ENCODE assay signal across 8 cellular contexts in genomic region chr1:203744008-203744972, GRCh38.
DNase-seq lines count a peak whose midpoint lies in the region; ATAC-seq, FAIRE-seq and TF ChIP-seq lines count a peak whose summit lies in the region.

No MANE protein-coding gene starts in this region.

- DNase-seq in GM10266 (ENCODE audit: extremely low spot score) (peak; percentile 15), NCI-H226 (peak; percentile 17), cardiac fibroblast (ENCODE audit: low read depth in 2 of 2) (peak; percentile 17 to 79), medulla oblongata (ENCODE audit: extremely low spot score) (peak; percentile 81), D721Med (ENCODE audit: insufficient read length, low spot score) (no peak)
- no peak for DNase-seq in stimulated activated CD4-positive, alpha-beta T cell treated with anti-CD3 and anti-CD28 coated beads, Interleukin-4, amount 100 ng/mL, for 1 hour

- FAIRE-seq in D721Med (lab: Jason Lieb, UNC) = no peak

- no peak for TF ChIP-seq CTCF in GM10266 (IDR thresholded peaks at IDR 0.05; ENCODE audit: control insufficient read depth, insufficient read depth, low read depth, missing control alignments)
- no peak for TF ChIP-seq CTCF in cardiac fibroblast (IDR thresholded peaks at IDR 0.05; ENCODE audit: low read depth, low read length)
- TF ChIP-seq CTCF in D721Med (IDR thresholded peaks at IDR 0.05; ENCODE audit: insufficient read depth, missing control alignments) = no peak

- no peak for ATAC-seq in GM21528 (IDR thresholded peaks at IDR 0.05; ENCODE audit: low FRiP score, unreplicated experiment)
- ATAC-seq in HG02763 (IDR thresholded peaks at IDR 0.05; ENCODE audit: unreplicated experiment) = no peak

- H3K4me3 ChIP-seq in cardiac fibroblast (replicated peaks in 1 of 2; ENCODE audit: low read depth in 2 of 2, low read length in 2 of 2) = no peak overlapping the region

Comparison
In these comparisons a context has a peak if more than half of its experiments do, and no peak if none do; other contexts are left out.
1. DNase-seq: peak in GM10266 (single experiment), NCI-H226 (single experiment), cardiac fibroblast (2 of 2) and medulla oblongata (single experiment); none in D721Med (single experiment) and stimulated activated CD4-positive, alpha-beta T cell treated with anti-CD3 and anti-CD28 coated beads, Interleukin-4, amount 100 ng/mL, for 1 hour (single experiment).